In the genomic region with DNA sequence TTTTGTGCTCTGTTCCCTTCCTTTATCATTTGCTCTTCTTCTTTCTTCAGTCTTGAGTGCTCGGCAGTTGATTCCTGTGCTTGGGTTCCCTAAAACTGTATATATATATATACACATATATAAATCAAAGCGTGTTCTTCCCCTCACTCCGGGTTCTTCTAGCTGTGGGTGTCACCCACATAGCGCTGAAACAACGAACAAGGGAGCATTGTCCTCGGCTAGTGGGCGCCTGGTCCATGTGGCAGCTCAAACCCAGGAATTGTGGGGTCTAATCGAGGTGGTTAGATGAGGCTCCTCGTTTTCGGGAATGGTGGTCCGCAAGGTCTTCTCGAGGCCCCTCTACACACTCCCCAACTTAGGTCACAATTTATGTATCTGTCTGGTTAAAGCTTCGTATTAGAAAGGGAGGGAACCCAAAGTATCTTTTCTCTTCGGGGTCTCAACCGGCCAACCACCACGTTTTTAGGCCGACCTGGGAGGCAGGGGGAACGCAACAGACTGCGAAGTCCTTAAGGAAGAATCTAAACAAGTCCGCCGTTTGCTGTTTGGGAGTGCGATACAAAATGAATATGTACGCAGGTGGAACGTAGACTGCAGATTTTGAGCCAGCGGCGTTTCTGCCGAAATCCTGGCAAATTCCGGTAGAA, we compare ENCODE assay signal across 1 cellular context.
TF ChIP-seq lines count a peak whose summit lies in the region.

No MANE protein-coding gene starts in this region.

TF ChIP-seq in HCT116, 20 proteins besides CTCF, POLR2A, EP300 and RAD21 (continued from another document):
- TF ChIP-seq, protein P1, sequence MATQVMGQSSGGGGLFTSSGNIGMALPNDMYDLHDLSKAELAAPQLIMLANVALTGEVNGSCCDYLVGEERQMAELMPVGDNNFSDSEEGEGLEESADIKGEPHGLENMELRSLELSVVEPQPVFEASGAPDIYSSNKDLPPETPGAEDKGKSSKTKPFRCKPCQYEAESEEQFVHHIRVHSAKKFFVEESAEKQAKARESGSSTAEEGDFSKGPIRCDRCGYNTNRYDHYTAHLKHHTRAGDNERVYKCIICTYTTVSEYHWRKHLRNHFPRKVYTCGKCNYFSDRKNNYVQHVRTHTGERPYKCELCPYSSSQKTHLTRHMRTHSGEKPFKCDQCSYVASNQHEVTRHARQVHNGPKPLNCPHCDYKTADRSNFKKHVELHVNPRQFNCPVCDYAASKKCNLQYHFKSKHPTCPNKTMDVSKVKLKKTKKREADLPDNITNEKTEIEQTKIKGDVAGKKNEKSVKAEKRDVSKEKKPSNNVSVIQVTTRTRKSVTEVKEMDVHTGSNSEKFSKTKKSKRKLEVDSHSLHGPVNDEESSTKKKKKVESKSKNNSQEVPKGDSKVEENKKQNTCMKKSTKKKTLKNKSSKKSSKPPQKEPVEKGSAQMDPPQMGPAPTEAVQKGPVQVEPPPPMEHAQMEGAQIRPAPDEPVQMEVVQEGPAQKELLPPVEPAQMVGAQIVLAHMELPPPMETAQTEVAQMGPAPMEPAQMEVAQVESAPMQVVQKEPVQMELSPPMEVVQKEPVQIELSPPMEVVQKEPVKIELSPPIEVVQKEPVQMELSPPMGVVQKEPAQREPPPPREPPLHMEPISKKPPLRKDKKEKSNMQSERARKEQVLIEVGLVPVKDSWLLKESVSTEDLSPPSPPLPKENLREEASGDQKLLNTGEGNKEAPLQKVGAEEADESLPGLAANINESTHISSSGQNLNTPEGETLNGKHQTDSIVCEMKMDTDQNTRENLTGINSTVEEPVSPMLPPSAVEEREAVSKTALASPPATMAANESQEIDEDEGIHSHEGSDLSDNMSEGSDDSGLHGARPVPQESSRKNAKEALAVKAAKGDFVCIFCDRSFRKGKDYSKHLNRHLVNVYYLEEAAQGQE (IDR thresholded peaks at IDR 0.05; ENCODE audit: low read depth): no peak
- TF ChIP-seq, protein P2, sequence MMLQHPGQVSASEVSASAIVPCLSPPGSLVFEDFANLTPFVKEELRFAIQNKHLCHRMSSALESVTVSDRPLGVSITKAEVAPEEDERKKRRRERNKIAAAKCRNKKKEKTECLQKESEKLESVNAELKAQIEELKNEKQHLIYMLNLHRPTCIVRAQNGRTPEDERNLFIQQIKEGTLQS (IDR thresholded peaks at IDR 0.05): no peak
- TF ChIP-seq EGR1 (IDR thresholded peaks at IDR 0.05; ENCODE audit: low read depth) (no peak), FOSL1 (IDR thresholded peaks at IDR 0.05; ENCODE audit: low read depth) (no peak), POLR2AphosphoS5 (IDR thresholded peaks at IDR 0.05; ENCODE audit: low read depth, low read length) (no peak), ELF1 (IDR thresholded peaks at IDR 0.05; ENCODE audit: borderline replicate concordance, low read depth) (no peak), ZFX (IDR thresholded peaks at IDR 0.05) (no peak), EZH2 (IDR thresholded peaks at IDR 0.05) (no peak), ZNF274 (IDR thresholded peaks at IDR 0.05; ENCODE audit: low read depth, low read length) (no peak)
- TF ChIP-seq, protein P3, sequence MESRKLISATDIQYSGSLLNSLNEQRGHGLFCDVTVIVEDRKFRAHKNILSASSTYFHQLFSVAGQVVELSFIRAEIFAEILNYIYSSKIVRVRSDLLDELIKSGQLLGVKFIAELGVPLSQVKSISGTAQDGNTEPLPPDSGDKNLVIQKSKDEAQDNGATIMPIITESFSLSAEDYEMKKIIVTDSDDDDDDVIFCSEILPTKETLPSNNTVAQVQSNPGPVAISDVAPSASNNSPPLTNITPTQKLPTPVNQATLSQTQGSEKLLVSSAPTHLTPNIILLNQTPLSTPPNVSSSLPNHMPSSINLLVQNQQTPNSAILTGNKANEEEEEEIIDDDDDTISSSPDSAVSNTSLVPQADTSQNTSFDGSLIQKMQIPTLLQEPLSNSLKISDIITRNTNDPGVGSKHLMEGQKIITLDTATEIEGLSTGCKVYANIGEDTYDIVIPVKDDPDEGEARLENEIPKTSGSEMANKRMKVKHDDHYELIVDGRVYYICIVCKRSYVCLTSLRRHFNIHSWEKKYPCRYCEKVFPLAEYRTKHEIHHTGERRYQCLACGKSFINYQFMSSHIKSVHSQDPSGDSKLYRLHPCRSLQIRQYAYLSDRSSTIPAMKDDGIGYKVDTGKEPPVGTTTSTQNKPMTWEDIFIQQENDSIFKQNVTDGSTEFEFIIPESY (IDR thresholded peaks at IDR 0.05; ENCODE audit: extremely low read depth, insufficient replicate concordance, low read length): no peak
